ENCODE assay signal across 10 cellular contexts in the genomic region with DNA sequence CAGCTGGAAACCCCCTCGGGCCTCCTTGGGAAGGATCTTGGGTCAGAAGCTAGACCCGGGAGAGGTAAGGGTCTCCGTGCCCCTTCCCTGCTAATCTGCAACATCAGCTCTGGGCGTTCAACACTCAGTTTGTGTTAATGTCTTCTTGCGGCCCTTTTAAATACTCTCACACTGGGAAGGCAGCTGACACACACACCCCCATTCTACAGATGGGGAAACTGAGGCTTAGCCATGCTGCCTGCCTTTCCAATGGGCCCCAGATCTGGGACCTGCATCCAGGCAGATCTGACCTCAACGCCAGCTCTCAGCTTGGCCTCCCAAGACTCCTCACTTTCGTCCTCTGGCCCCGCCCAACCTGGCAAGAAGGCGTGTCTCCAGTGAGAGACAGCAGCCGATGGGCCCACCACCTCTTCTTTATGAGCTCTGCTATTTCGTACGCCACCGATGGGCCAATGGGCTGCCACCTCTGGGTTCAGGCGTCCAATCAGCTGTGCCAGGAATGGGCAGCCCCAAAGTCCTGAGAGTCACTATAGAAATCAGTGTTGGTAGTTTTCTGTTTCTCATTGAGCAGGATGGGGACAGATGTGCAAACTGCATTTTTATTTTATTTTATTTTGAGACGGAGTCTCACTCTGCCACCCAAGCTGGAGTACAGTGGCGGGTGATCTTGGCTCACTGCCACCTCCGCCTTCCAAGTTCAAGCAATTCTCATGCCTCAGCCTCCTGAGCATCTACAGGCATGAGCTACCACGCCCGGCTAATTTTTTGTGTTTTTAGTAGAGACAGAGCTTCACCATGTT. TPM values are rescaled to one million over a fixed set of nuclear protein-coding genes. Genes with fewer than 3 reads are reported as not detected.
A peak's percentile ranks its signal among the peaks of the same experiment; 100 is the strongest.
DNase-seq lines count a peak whose midpoint lies in the region; ATAC-seq and TF ChIP-seq lines count a peak whose summit lies in the region.
"Had no signal": no experiment of that assay in that cellular context is flagged by ENCODE, and none has a peak within 500 bp of the region (broad histone marks: within the 10 kb centered on the region; RNA-seq: fewer than 3 reads in every experiment).

No MANE protein-coding gene starts in this region.

- H4K8ac ChIP-seq in mesenchymal stem cell (ENCODE audit: low read length), result no peak overlapping the region

- no peak overlapping the region for H3K14ac ChIP-seq in mesenchymal stem cell (ENCODE audit: low read length in 2 of 2)

- no peak overlapping the region for H2BK15ac ChIP-seq in mesenchymal stem cell (ENCODE audit: low read depth, poor library complexity, severe bottlenecking)

- DNase-seq in left ventricle myocardium superior (peak; percentile 59), Right ventricle myocardium inferior (ENCODE audit: missing footprints) (no peak), mesenchymal stem cell (no peak), vagina (ENCODE audit: extremely low spot score in 2 of 2) (no peak), HUDEP-2 (lab: John Stamatoyannopoulos, UW; ENCODE audit: unreplicated experiment in 76 of 76) (no peak), foreskin fibroblast (no peak)
- DNase-seq in activated naive CD8-positive, alpha-beta T cell treated with anti-CD3 and anti-CD28 coated beads, Interleukin-2, amount 50 U/mL, for 24 hours, result no peak
- DNase-seq: IMR-90 had no signal

- TF ChIP-seq CTCF in vagina (IDR thresholded peaks at IDR 0.05) (no peak), foreskin fibroblast (IDR thresholded peaks at IDR 0.05; ENCODE audit: low read depth, low read length) (no peak)

- TF ChIP-seq POLR2A in vagina (IDR thresholded peaks at IDR 0.05), result no peak

- no peak overlapping the region for H2AFZ ChIP-seq in mesenchymal stem cell (ENCODE audit: low read depth, low read length)

- H3K27ac Mint-ChIP-seq in activated naive CD8-positive, alpha-beta T cell treated with anti-CD3 and anti-CD28 coated beads, Interleukin-2, amount 50 U/mL, for 24 hours, result peak overlapping the region; percentile 79
- H3K27ac Mint-ChIP-seq: mesothelial cell of epicardium had no signal

- peaks cover 72% of the 10 kb centered on the region for H3K4me1 Mint-ChIP-seq in activated naive CD8-positive, alpha-beta T cell treated with anti-CD3 and anti-CD28 coated beads, Interleukin-2, amount 50 U/mL, for 24 hours
- H3K4me1 Mint-ChIP-seq: mesothelial cell of epicardium had no signal

- no peaks in the 10 kb centered on the region for H3K9me3 Mint-ChIP-seq in activated naive CD8-positive, alpha-beta T cell treated with anti-CD3 and anti-CD28 coated beads, Interleukin-2, amount 50 U/mL, for 24 hours

- H3K27me3 ChIP-seq in mesenchymal stem cell (ENCODE audit: control insufficient read depth in 1 of 2, insufficient read depth in 1 of 2, low read length in 2 of 2), result no peaks in the 10 kb centered on the region
- no peaks in the 10 kb centered on the region for H3K27me3 ChIP-seq in vagina

- H3K27me3 Mint-ChIP-seq in activated naive CD8-positive, alpha-beta T cell treated with anti-CD3 and anti-CD28 coated beads, Interleukin-2, amount 50 U/mL, for 24 hours, result no peaks in the 10 kb centered on the region

- WGBS in mesenchymal stem cell, result 97% methylated on average over 19 of the region's 19 CpGs

- peak overlapping the region; percentile 1 for H3K9ac ChIP-seq in mesenchymal stem cell (ENCODE audit: low read length)

- no peak for ATAC-seq in left ventricle myocardium superior
- no peak for ATAC-seq in Right ventricle myocardium inferior
- ATAC-seq in activated naive CD8-positive, alpha-beta T cell treated with anti-CD3 and anti-CD28 coated beads, Interleukin-2, amount 50 U/mL, for 24 hours, result no peak
- no peak for ATAC-seq in HG03565 (IDR thresholded peaks at IDR 0.05; ENCODE audit: unreplicated experiment)

- peak overlapping the region; percentile 11 for H3K4me3 Mint-ChIP-seq in activated naive CD8-positive, alpha-beta T cell treated with anti-CD3 and anti-CD28 coated beads, Interleukin-2, amount 50 U/mL, for 24 hours
- H3K4me3 Mint-ChIP-seq: mesothelial cell of epicardium had no signal

- H3K9me3 ChIP-seq in mesenchymal stem cell (ENCODE audit: control insufficient read depth, low read length) (no peaks in the 10 kb centered on the region), vagina (no peaks in the 10 kb centered on the region)

- intact Hi-C loops in left ventricle myocardium superior (cut with micrococcal nuclease) (no loop called here), Right ventricle myocardium inferior (cut with DNase I) (loop anchor here (2.0 kb wide), 1 partner anchor 13 kb away; no protein-coding TSS in a partner anchor), vagina (cut with DNase I) (no loop called here)

- peaks cover 21% of the 10 kb centered on the region for H3K36me3 Mint-ChIP-seq in activated naive CD8-positive, alpha-beta T cell treated with anti-CD3 and anti-CD28 coated beads, Interleukin-2, amount 50 U/mL, for 24 hours (ENCODE audit: low read depth)

- peak overlapping the region in 1 of 2 experiments; percentile 14 for H3K4me3 ChIP-seq in mesenchymal stem cell (ENCODE audit: insufficient read depth in 1 of 2, low read depth in 1 of 2, low read length in 2 of 2)
- no peak overlapping the region for H3K4me3 ChIP-seq in vagina
- no peak overlapping the region for H3K4me3 ChIP-seq in foreskin fibroblast (ENCODE audit: low read depth in 1 of 2, low read length in 2 of 2)

- no peak overlapping the region for H2BK12ac ChIP-seq in mesenchymal stem cell (ENCODE audit: low read length in 2 of 2)

- no peak overlapping the region for H3K18ac ChIP-seq in mesenchymal stem cell (ENCODE audit: low read depth in 1 of 2, low read length in 2 of 2)

- H4K91ac ChIP-seq in mesenchymal stem cell (ENCODE audit: low read length), result no peak overlapping the region

- H3K4ac ChIP-seq in mesenchymal stem cell (ENCODE audit: low read depth in 1 of 2, low read length in 2 of 2), result no peak overlapping the region

- H2AK5ac ChIP-seq in mesenchymal stem cell (ENCODE audit: low read length, severe bottlenecking), result peak overlapping the region; percentile 95

- H3K36me3 ChIP-seq in mesenchymal stem cell (ENCODE audit: control insufficient read depth in 1 of 2, insufficient read depth in 2 of 2, low read depth in 1 of 2, low read length in 2 of 2) (peaks cover 34 to 39% of the 10 kb centered on the region in 2 experiments), vagina (peaks cover 0 to 12% of the 10 kb centered on the region in 2 donors)

- H3K4me1 ChIP-seq in mesenchymal stem cell (ENCODE audit: control insufficient read depth, insufficient read depth, low read depth, low read length) (peaks cover 66% of the 10 kb centered on the region), vagina (peaks cover 62% of the 10 kb centered on the region)

- peaks cover 44% of the 10 kb centered on the region for H3K79me1 ChIP-seq in mesenchymal stem cell (replicated peaks; ENCODE audit: low read length, poor library complexity, severe bottlenecking)

- H2BK5ac ChIP-seq in mesenchymal stem cell (ENCODE audit: low read depth, low read length, poor library complexity, severe bottlenecking), result no peak overlapping the region

- no peak overlapping the region for H3K4me2 ChIP-seq in mesenchymal stem cell (ENCODE audit: low read length, poor library complexity, severe bottlenecking)

- H3K27ac ChIP-seq in mesenchymal stem cell (ENCODE audit: low read length, poor library complexity, severe bottlenecking), result peak overlapping the region; percentile 33
- H3K27ac ChIP-seq in vagina, result peak overlapping the region; percentile 25

- H2BK120ac ChIP-seq in mesenchymal stem cell (ENCODE audit: low read depth, low read length), result no peak overlapping the region

- H3K23ac ChIP-seq in mesenchymal stem cell (ENCODE audit: low read length in 2 of 2), result no peak overlapping the region

RNA-seq across cellular contexts. Expression of a gene that starts 43.8 kb away (rescaled TPM):
- total RNA-seq in left ventricle myocardium superior, result 201 TPM
- total RNA-seq in Right ventricle myocardium inferior, result 177 TPM
- polyA plus RNA-seq in mesenchymal stem cell (2013, experiment 1 of 2), result 71.1 TPM
- polyA plus RNA-seq in mesenchymal stem cell (2013, experiment 2 of 2), result 70.3 TPM
- 128 TPM for total RNA-seq in vagina
